Comparison of ENCODE assay signal across 9 cellular contexts in the genomic region with DNA sequence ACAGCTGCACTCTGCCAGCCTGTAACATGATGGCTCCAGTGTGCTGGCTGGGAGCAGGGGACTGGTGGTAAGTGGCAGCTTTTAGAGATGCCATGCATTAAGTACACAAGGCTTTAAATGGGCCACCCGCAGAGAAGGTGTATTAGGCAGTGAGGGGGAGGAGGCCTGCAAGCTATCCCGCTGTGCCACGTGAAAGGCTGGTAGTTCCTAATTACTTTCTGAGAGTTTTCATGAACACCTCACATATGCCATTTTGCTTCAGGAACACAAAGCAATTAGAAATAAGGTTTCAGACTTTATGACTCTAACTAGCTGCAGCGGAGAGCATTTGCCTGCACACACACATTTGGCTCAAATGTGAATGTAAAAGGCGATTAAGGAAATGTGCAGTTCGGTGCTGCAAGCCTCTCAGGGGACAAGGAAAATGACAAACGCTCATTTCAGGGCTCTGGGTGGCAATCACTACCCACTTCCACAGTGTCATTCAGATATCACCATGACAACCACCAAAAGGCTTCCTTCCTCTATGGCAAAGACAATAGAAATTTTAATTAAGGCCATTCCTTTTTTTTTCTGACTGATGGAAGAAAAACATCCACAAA.
DNase-seq lines count a peak whose midpoint lies in the region; ATAC-seq and TF ChIP-seq lines count a peak whose summit lies in the region.
"Had no signal": no experiment of that assay in that cellular context is flagged by ENCODE, and none has a peak within 500 bp of the region (broad histone marks: within the 10 kb centered on the region; RNA-seq: fewer than 3 reads in every experiment).

No MANE protein-coding gene starts in this region.

- H2AFZ ChIP-seq in neural cell (ENCODE audit: low read depth, low read length), result no peak overlapping the region

- H3K27ac ChIP-seq in VCaP (peak overlapping the region; percentile 11; the same call in 1 of the 2 replicates), neural cell (ENCODE audit: low read length) (peak overlapping the region; percentile 100), breast epithelium (peak overlapping the region in 1 of 2 donors; percentile 7)

- peak; percentile 98 for TF ChIP-seq EP300 in neural cell (conservative IDR thresholded peaks at IDR 0.05; ENCODE audit: poor library complexity, severe bottlenecking)

- H3K9me3 ChIP-seq in neural cell (ENCODE audit: low read length) (no peaks in the 10 kb centered on the region), breast epithelium (no peaks in the 10 kb centered on the region)

- TF ChIP-seq RAD21 in neural cell (conservative IDR thresholded peaks at IDR 0.05), result peak; percentile 54

- no peak for ATAC-seq in left lobe of liver

- H3K27me3 ChIP-seq in neural cell (ENCODE audit: insufficient read depth, low read depth, low read length), result no peaks in the 10 kb centered on the region
- no peaks in the 10 kb centered on the region for H3K27me3 ChIP-seq in breast epithelium

- peaks cover 29% of the 10 kb centered on the region for H3F3A ChIP-seq in neural cell (ENCODE audit: insufficient read depth, low read length, poor library complexity, severe bottlenecking)

- peak overlapping the region; percentile 94 for H3K4me2 ChIP-seq in neural cell (ENCODE audit: low read length)

- H3K4me1 ChIP-seq in breast epithelium, result peaks cover 0 to 5% of the 10 kb centered on the region in 2 donors

- no peak overlapping the region for H3K4me3 Mint-ChIP-seq in activated CD4-positive, alpha-beta T cell treated with anti-CD3 and anti-CD28 coated beads, Interleukin-2, amount 10 ng/mL, durations not matched to agents 24 days and 14 days

- no peaks in the 10 kb centered on the region for H3K27me3 Mint-ChIP-seq in activated CD4-positive, alpha-beta T cell treated with anti-CD3 and anti-CD28 coated beads, Interleukin-2, amount 10 ng/mL, durations not matched to agents 24 days and 14 days

- peaks cover 41% of the 10 kb centered on the region for H3K79me2 ChIP-seq in neural cell (replicated peaks; ENCODE audit: insufficient read depth, low read length)

- TF ChIP-seq POLR2A in breast epithelium (IDR thresholded peaks at IDR 0.05), result no peak

- H3K36me3 Mint-ChIP-seq in activated CD4-positive, alpha-beta T cell treated with anti-CD3 and anti-CD28 coated beads, Interleukin-2, amount 10 ng/mL, durations not matched to agents 24 days and 14 days (ENCODE audit: low read depth), result peaks cover 8% of the 10 kb centered on the region

- no peak for TF ChIP-seq CTCF in VCaP (conservative IDR thresholded peaks at IDR 0.05)
- peak; percentile 37 for TF ChIP-seq CTCF in neural cell (IDR thresholded peaks at IDR 0.05; ENCODE audit: poor library complexity, severe bottlenecking)
- no peak for TF ChIP-seq CTCF in breast epithelium (IDR thresholded peaks at IDR 0.05)

- H3K36me3 ChIP-seq in neural cell (ENCODE audit: insufficient read depth, low read length), result no peaks in the 10 kb centered on the region
- H3K36me3 ChIP-seq in breast epithelium, result no peaks in the 10 kb centered on the region

- H3K27ac Mint-ChIP-seq in activated CD4-positive, alpha-beta T cell treated with anti-CD3 and anti-CD28 coated beads, Interleukin-2, amount 10 ng/mL, durations not matched to agents 24 days and 14 days, result peak overlapping the region; percentile 16

- no peaks in the 10 kb centered on the region for H4K20me1 ChIP-seq in neural cell (ENCODE audit: insufficient read depth)

- peaks cover 3% of the 10 kb centered on the region for H3K9me3 Mint-ChIP-seq in activated CD4-positive, alpha-beta T cell treated with anti-CD3 and anti-CD28 coated beads, Interleukin-2, amount 10 ng/mL, durations not matched to agents 24 days and 14 days

- no peak for DNase-seq in activated CD4-positive, alpha-beta T cell treated with anti-CD3 and anti-CD28 coated beads, Interleukin-2, amount 10 ng/mL, durations not matched to agents 24 days and 14 days
- no peak for DNase-seq in activated CD4-positive, alpha-beta T cell treated with anti-CD3 and anti-CD28 coated beads for 4 hours
- DNase-seq in NCI-H1930 (lab: John Stamatoyannopoulos, UW) (peak; percentile 58 to 72), left lobe of liver (ENCODE audit: low spot score) (no peak), HCEC 1CT (no peak), breast epithelium (ENCODE audit: low spot score in 2 of 2) (no peak)
- DNase-seq: activated CD4-positive, alpha-beta T cell treated with anti-CD3 and anti-CD28 coated beads, Interleukin-2, amount 50 U/mL, for 1 hour had no signal

- H3K4me3 ChIP-seq in neural cell (ENCODE audit: low read length) (peak overlapping the region; percentile 58), breast epithelium (no peak overlapping the region)

- intact Hi-C loops in activated CD4-positive, alpha-beta T cell treated with anti-CD3 and anti-CD28 coated beads, Interleukin-2, amount 10 ng/mL, durations not matched to agents 24 days and 14 days (cut with micrococcal nuclease), result no loop called here
- intact Hi-C loops in breast epithelium (cut with DNase I; ENCODE audit: low total_unique reads), result no loop called here

- no peaks in the 10 kb centered on the region for H3K9me2 ChIP-seq in neural cell (ENCODE audit: insufficient read depth, low read length)

- peaks cover 23% of the 10 kb centered on the region for H3K4me1 Mint-ChIP-seq in activated CD4-positive, alpha-beta T cell treated with anti-CD3 and anti-CD28 coated beads, Interleukin-2, amount 10 ng/mL, durations not matched to agents 24 days and 14 days

- H3K9ac ChIP-seq in neural cell (ENCODE audit: low read length), result peak overlapping the region; percentile 84

TF ChIP-seq in neural cell, 6 proteins besides CTCF, POLR2A, EP300 and RAD21:
- TF ChIP-seq MXI1 (conservative IDR thresholded peaks at IDR 0.05; ENCODE audit: poor library complexity, severe bottlenecking) (peak; percentile 88), POLR2AphosphoS5 (IDR thresholded peaks at IDR 0.05) (peak; percentile 86), TAF1 (IDR thresholded peaks at IDR 0.05; ENCODE audit: low read depth) (peak; percentile 62), SMC3 (conservative IDR thresholded peaks at IDR 0.05; ENCODE audit: poor library complexity) (no peak), EZH2 (IDR thresholded peaks at IDR 0.05; ENCODE audit: borderline replicate concordance, insufficient read depth, low read length, poor library complexity, severe bottlenecking) (no peak)
- TF ChIP-seq, protein P1, sequence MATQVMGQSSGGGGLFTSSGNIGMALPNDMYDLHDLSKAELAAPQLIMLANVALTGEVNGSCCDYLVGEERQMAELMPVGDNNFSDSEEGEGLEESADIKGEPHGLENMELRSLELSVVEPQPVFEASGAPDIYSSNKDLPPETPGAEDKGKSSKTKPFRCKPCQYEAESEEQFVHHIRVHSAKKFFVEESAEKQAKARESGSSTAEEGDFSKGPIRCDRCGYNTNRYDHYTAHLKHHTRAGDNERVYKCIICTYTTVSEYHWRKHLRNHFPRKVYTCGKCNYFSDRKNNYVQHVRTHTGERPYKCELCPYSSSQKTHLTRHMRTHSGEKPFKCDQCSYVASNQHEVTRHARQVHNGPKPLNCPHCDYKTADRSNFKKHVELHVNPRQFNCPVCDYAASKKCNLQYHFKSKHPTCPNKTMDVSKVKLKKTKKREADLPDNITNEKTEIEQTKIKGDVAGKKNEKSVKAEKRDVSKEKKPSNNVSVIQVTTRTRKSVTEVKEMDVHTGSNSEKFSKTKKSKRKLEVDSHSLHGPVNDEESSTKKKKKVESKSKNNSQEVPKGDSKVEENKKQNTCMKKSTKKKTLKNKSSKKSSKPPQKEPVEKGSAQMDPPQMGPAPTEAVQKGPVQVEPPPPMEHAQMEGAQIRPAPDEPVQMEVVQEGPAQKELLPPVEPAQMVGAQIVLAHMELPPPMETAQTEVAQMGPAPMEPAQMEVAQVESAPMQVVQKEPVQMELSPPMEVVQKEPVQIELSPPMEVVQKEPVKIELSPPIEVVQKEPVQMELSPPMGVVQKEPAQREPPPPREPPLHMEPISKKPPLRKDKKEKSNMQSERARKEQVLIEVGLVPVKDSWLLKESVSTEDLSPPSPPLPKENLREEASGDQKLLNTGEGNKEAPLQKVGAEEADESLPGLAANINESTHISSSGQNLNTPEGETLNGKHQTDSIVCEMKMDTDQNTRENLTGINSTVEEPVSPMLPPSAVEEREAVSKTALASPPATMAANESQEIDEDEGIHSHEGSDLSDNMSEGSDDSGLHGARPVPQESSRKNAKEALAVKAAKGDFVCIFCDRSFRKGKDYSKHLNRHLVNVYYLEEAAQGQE (IDR thresholded peaks at IDR 0.05; ENCODE audit: borderline replicate concordance), result peak; percentile 95
TF ChIP-seq in neural cell: peak in this region for 4.

Comparison
In these comparisons a context has a peak if more than half of its experiments do, and no peak if none do; other contexts are left out.
1. DNase-seq: peak in NCI-H1930 (2 of 2); none in activated CD4-positive, alpha-beta T cell treated with anti-CD3 and anti-CD28 coated beads, Interleukin-2, amount 10 ng/mL, durations not matched to agents 24 days and 14 days (single experiment), activated CD4-positive, alpha-beta T cell treated with anti-CD3 and anti-CD28 coated beads for 4 hours (0 of 2), left lobe of liver (single experiment), HCEC 1CT (single experiment) and breast epithelium (0 of 2).